In the genomic region with DNA sequence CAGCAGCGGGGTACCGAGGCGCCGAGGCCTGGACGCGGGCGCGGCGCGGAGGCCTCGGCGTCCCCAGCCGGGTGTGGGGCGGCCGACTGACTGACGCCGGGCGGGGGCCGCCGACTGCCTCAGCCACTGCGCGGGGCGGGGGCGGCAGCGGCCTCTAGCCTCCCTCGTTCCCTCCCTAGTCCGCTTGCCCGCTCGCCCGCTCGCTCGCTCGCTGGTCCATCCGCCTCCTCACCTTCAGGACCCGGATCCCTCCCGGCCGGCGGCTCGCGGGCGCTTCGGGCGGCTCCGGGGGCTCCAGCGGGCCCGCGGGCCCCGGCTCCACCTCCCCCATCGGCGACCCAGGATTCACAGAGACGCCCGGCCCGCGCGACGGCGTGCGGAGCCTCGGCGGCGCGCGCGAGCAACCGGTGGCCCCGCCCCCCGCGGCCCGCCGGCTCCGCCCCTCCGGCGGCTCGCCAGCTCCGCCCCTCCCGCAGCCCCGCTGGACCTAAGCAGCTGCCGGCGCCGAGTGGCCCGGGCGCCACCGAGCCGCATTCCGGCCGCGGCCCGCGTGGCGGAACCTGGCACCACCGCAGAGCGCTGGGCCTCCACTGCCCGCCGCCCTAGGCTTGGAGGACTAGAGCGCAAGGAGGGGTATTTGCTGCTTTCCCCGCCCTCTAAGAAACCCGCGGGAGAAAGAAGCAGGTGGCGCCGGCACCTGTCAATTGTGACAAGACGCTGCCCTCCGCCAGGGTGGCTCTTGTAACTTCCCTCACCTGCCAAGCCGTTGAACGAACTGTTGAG, we compare ENCODE assay signal across 1 cellular context.
TF ChIP-seq lines count a peak whose summit lies in the region.

No MANE protein-coding gene starts in this region.

TF ChIP-seq in GM12878, 131 proteins besides CTCF, POLR2A, EP300 and RAD21 (continued from another document and continues in another):
- TF ChIP-seq POLR2AphosphoS2 (IDR thresholded peaks at IDR 0.05; ENCODE audit: low read depth, low read length) (no peak), POLR2AphosphoS5 (IDR thresholded peaks at IDR 0.05; ENCODE audit: low read length) (no peak; the same call in 1 of the 2 replicates), NFYA (IDR thresholded peaks at IDR 0.05; ENCODE audit: borderline replicate concordance, low read depth, low read length) (no peak), IRF4 (IDR thresholded peaks at IDR 0.05; ENCODE audit: low read depth, low read length) (no peak), ZZZ3 (IDR thresholded peaks at IDR 0.05; ENCODE audit: control insufficient read depth, insufficient read length, low read depth) (no peak), SMARCA5 (IDR thresholded peaks at IDR 0.05) (0 out of 2 replicates have a peak, but pooled peaks have one; percentile 51), ZNF622 (IDR thresholded peaks at IDR 0.05) (no peak), IKZF1 (conservative IDR thresholded peaks at IDR 0.05) (peak; percentile 52), PML (IDR thresholded peaks at IDR 0.05; ENCODE audit: low read length) (no peak), BHLHE40 (IDR thresholded peaks at IDR 0.05; ENCODE audit: borderline replicate concordance in 1 of 2, low read depth in 2 of 2, low read length in 1 of 2) (peak; percentile 12 to 38; a peak in 2 of 4 replicates), ZNF384 (IDR thresholded peaks at IDR 0.05; ENCODE audit: borderline replicate concordance, low read depth, low read length) (no peak), JUNB (IDR thresholded peaks at IDR 0.05) (no peak), SMC3 (IDR thresholded peaks at IDR 0.05; ENCODE audit: borderline replicate concordance, low read length) (no peak), HDAC6 (IDR thresholded peaks at IDR 0.05; ENCODE audit: unreplicated experiment) (no peak), NFXL1 (IDR thresholded peaks at IDR 0.05; ENCODE audit: borderline replicate concordance) (no peak), SP1 (IDR thresholded peaks at IDR 0.05; ENCODE audit: low read depth, low read length) (no peak)
- TF ChIP-seq, protein P1, sequence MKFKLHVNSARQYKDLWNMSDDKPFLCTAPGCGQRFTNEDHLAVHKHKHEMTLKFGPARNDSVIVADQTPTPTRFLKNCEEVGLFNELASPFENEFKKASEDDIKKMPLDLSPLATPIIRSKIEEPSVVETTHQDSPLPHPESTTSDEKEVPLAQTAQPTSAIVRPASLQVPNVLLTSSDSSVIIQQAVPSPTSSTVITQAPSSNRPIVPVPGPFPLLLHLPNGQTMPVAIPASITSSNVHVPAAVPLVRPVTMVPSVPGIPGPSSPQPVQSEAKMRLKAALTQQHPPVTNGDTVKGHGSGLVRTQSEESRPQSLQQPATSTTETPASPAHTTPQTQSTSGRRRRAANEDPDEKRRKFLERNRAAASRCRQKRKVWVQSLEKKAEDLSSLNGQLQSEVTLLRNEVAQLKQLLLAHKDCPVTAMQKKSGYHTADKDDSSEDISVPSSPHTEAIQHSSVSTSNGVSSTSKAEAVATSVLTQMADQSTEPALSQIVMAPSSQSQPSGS (IDR thresholded peaks at IDR 0.05; ENCODE audit: low read length) = no peak
- TF ChIP-seq, protein P2, sequence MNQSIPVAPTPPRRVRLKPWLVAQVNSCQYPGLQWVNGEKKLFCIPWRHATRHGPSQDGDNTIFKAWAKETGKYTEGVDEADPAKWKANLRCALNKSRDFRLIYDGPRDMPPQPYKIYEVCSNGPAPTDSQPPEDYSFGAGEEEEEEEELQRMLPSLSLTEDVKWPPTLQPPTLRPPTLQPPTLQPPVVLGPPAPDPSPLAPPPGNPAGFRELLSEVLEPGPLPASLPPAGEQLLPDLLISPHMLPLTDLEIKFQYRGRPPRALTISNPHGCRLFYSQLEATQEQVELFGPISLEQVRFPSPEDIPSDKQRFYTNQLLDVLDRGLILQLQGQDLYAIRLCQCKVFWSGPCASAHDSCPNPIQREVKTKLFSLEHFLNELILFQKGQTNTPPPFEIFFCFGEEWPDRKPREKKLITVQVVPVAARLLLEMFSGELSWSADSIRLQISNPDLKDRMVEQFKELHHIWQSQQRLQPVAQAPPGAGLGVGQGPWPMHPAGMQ (IDR thresholded peaks at IDR 0.05; ENCODE audit: borderline replicate concordance) = no peak
- TF ChIP-seq, protein P3, sequence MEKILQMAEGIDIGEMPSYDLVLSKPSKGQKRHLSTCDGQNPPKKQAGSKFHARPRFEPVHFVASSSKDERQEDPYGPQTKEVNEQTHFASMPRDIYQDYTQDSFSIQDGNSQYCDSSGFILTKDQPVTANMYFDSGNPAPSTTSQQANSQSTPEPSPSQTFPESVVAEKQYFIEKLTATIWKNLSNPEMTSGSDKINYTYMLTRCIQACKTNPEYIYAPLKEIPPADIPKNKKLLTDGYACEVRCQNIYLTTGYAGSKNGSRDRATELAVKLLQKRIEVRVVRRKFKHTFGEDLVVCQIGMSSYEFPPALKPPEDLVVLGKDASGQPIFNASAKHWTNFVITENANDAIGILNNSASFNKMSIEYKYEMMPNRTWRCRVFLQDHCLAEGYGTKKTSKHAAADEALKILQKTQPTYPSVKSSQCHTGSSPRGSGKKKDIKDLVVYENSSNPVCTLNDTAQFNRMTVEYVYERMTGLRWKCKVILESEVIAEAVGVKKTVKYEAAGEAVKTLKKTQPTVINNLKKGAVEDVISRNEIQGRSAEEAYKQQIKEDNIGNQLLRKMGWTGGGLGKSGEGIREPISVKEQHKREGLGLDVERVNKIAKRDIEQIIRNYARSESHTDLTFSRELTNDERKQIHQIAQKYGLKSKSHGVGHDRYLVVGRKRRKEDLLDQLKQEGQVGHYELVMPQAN (conservative IDR thresholded peaks at IDR 0.05) = peak; percentile 50
- TF ChIP-seq, protein P4, sequence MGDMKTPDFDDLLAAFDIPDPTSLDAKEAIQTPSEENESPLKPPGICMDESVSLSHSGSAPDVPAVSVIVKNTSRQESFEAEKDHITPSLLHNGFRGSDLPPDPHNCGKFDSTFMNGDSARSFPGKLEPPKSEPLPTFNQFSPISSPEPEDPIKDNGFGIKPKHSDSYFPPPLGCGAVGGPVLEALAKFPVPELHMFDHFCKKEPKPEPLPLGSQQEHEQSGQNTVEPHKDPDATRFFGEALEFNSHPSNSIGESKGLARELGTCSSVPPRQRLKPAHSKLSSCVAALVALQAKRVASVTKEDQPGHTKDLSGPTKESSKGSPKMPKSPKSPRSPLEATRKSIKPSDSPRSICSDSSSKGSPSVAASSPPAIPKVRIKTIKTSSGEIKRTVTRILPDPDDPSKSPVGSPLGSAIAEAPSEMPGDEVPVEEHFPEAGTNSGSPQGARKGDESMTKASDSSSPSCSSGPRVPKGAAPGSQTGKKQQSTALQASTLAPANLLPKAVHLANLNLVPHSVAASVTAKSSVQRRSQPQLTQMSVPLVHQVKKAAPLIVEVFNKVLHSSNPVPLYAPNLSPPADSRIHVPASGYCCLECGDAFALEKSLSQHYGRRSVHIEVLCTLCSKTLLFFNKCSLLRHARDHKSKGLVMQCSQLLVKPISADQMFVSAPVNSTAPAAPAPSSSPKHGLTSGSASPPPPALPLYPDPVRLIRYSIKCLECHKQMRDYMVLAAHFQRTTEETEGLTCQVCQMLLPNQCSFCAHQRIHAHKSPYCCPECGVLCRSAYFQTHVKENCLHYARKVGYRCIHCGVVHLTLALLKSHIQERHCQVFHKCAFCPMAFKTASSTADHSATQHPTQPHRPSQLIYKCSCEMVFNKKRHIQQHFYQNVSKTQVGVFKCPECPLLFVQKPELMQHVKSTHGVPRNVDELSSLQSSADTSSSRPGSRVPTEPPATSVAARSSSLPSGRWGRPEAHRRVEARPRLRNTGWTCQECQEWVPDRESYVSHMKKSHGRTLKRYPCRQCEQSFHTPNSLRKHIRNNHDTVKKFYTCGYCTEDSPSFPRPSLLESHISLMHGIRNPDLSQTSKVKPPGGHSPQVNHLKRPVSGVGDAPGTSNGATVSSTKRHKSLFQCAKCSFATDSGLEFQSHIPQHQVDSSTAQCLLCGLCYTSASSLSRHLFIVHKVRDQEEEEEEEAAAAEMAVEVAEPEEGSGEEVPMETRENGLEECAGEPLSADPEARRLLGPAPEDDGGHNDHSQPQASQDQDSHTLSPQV (IDR thresholded peaks at IDR 0.05) = no peak
- TF ChIP-seq, protein P5, sequence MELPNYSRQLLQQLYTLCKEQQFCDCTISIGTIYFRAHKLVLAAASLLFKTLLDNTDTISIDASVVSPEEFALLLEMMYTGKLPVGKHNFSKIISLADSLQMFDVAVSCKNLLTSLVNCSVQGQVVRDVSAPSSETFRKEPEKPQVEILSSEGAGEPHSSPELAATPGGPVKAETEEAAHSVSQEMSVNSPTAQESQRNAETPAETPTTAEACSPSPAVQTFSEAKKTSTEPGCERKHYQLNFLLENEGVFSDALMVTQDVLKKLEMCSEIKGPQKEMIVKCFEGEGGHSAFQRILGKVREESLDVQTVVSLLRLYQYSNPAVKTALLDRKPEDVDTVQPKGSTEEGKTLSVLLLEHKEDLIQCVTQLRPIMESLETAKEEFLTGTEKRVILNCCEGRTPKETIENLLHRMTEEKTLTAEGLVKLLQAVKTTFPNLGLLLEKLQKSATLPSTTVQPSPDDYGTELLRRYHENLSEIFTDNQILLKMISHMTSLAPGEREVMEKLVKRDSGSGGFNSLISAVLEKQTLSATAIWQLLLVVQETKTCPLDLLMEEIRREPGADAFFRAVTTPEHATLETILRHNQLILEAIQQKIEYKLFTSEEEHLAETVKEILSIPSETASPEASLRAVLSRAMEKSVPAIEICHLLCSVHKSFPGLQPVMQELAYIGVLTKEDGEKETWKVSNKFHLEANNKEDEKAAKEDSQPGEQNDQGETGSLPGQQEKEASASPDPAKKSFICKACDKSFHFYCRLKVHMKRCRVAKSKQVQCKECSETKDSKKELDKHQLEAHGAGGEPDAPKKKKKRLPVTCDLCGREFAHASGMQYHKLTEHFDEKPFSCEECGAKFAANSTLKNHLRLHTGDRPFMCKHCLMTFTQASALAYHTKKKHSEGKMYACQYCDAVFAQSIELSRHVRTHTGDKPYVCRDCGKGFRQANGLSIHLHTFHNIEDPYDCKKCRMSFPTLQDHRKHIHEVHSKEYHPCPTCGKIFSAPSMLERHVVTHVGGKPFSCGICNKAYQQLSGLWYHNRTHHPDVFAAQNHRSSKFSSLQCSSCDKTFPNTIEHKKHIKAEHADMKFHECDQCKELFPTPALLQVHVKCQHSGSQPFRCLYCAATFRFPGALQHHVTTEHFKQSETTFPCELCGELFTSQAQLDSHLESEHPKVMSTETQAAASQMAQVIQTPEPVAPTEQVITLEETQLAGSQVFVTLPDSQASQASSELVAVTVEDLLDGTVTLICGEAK (IDR thresholded peaks at IDR 0.05; ENCODE audit: borderline replicate concordance) = no peak
- TF ChIP-seq, protein P6, sequence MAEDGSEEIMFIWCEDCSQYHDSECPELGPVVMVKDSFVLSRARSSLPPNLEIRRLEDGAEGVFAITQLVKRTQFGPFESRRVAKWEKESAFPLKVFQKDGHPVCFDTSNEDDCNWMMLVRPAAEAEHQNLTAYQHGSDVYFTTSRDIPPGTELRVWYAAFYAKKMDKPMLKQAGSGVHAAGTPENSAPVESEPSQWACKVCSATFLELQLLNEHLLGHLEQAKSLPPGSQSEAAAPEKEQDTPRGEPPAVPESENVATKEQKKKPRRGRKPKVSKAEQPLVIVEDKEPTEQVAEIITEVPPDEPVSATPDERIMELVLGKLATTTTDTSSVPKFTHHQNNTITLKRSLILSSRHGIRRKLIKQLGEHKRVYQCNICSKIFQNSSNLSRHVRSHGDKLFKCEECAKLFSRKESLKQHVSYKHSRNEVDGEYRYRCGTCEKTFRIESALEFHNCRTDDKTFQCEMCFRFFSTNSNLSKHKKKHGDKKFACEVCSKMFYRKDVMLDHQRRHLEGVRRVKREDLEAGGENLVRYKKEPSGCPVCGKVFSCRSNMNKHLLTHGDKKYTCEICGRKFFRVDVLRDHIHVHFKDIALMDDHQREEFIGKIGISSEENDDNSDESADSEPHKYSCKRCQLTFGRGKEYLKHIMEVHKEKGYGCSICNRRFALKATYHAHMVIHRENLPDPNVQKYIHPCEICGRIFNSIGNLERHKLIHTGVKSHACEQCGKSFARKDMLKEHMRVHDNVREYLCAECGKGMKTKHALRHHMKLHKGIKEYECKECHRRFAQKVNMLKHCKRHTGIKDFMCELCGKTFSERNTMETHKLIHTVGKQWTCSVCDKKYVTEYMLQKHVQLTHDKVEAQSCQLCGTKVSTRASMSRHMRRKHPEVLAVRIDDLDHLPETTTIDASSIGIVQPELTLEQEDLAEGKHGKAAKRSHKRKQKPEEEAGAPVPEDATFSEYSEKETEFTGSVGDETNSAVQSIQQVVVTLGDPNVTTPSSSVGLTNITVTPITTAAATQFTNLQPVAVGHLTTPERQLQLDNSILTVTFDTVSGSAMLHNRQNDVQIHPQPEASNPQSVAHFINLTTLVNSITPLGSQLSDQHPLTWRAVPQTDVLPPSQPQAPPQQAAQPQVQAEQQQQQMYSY (CRISPR knock-in tag; IDR thresholded peaks at IDR 0.05) = no peak
- TF ChIP-seq, protein P7, sequence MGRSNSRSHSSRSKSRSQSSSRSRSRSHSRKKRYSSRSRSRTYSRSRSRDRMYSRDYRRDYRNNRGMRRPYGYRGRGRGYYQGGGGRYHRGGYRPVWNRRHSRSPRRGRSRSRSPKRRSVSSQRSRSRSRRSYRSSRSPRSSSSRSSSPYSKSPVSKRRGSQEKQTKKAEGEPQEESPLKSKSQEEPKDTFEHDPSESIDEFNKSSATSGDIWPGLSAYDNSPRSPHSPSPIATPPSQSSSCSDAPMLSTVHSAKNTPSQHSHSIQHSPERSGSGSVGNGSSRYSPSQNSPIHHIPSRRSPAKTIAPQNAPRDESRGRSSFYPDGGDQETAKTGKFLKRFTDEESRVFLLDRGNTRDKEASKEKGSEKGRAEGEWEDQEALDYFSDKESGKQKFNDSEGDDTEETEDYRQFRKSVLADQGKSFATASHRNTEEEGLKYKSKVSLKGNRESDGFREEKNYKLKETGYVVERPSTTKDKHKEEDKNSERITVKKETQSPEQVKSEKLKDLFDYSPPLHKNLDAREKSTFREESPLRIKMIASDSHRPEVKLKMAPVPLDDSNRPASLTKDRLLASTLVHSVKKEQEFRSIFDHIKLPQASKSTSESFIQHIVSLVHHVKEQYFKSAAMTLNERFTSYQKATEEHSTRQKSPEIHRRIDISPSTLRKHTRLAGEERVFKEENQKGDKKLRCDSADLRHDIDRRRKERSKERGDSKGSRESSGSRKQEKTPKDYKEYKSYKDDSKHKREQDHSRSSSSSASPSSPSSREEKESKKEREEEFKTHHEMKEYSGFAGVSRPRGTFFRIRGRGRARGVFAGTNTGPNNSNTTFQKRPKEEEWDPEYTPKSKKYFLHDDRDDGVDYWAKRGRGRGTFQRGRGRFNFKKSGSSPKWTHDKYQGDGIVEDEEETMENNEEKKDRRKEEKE (IDR thresholded peaks at IDR 0.05) = 0 out of 2 replicates have a peak, but pooled peaks have one; percentile 10
- TF ChIP-seq, protein P8, sequence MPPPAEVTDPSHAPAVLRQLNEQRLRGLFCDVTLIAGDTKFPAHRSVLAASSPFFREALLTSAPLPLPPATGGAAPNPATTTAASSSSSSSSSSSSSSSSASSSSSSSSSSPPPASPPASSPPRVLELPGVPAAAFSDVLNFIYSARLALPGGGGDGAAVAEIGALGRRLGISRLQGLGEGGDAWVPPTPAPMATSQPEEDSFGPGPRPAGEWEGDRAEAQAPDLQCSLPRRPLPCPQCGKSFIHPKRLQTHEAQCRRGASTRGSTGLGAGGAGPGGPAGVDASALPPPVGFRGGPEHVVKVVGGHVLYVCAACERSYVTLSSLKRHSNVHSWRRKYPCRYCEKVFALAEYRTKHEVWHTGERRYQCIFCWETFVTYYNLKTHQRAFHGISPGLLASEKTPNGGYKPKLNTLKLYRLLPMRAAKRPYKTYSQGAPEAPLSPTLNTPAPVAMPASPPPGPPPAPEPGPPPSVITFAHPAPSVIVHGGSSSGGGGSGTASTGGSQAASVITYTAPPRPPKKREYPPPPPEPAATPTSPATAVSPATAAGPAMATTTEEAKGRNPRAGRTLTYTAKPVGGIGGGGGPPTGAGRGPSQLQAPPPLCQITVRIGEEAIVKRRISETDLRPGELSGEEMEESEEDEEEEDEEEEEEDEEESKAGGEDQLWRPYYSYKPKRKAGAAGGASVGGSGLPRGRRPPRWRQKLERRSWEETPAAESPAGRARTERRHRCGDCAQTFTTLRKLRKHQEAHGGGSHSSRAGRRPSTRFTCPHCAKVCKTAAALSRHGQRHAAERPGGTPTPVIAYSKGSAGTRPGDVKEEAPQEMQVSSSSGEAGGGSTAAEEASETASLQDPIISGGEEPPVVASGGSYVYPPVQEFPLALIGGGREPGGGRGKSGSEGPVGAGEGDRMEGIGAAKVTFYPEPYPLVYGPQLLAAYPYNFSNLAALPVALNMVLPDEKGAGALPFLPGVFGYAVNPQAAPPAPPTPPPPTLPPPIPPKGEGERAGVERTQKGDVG (CRISPR knock-in tag; IDR thresholded peaks at IDR 0.05) = no peak
